18 cellular contexts compared by ENCODE assay signal in the genomic region with DNA sequence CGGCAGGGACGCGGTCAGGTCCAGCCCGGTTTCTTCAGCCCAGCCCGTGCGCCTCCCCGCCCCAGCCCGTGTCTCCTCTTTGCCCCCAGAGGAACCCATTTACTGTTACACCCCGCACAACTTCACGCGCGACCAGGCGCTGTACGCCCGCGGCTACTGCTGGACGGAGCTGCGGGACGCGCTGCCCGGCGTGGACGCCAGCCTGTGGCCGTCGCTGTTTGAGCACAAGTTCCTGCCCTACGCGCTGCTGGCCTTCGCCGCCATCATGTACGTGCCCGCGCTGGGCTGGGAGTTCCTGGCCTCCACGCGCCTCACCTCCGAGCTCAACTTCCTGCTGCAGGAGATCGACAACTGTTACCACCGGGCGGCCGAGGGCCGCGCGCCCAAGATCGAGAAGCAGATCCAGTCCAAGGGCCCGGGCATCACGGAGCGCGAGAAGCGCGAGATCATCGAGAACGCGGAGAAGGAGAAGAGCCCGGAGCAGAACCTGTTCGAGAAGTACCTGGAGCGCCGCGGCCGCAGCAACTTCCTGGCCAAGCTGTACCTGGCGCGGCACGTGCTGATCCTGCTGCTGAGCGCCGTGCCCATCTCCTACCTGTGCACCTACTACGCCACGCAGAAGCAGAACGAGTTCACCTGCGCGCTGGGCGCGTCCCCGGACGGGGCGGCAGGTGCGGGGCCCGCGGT. TPM values are rescaled to one million over a fixed set of nuclear protein-coding genes. Genes with fewer than 3 reads are reported as not detected.
DNase-seq lines count a peak whose midpoint lies in the region; ATAC-seq and TF ChIP-seq lines count a peak whose summit lies in the region.
"Had no signal": no experiment of that assay in that cellular context is flagged by ENCODE, and none has a peak within 500 bp of the region (broad histone marks: within the 10 kb centered on the region; RNA-seq: fewer than 3 reads in every experiment).

No MANE protein-coding gene starts in this region.

- no peak overlapping the region for H3K4ac ChIP-seq in mesenchymal stem cell (ENCODE audit: low read depth in 1 of 2, low read length in 2 of 2)

- H3K4me1 ChIP-seq in left ventricle myocardium inferior (no peaks in the 10 kb centered on the region), mesenchymal stem cell (ENCODE audit: control insufficient read depth, insufficient read depth, low read depth, low read length) (no peaks in the 10 kb centered on the region), neural progenitor cell (no peaks in the 10 kb centered on the region)
- H3K4me1 ChIP-seq: HAP-1 had no signal

- H3K79me2 ChIP-seq in neural progenitor cell (ENCODE audit: low read depth) = no peaks in the 10 kb centered on the region

- H2BK15ac ChIP-seq in mesenchymal stem cell (ENCODE audit: low read depth, poor library complexity, severe bottlenecking) = peak overlapping the region; percentile 58

- peaks cover 86% of the 10 kb centered on the region for H3K27me3 ChIP-seq in left ventricle myocardium inferior (ENCODE audit: low read depth)
- peaks cover under 1 to 57% of the 10 kb centered on the region in 2 experiments for H3K27me3 ChIP-seq in mesenchymal stem cell (ENCODE audit: control insufficient read depth in 1 of 2, insufficient read depth in 1 of 2, low read length in 2 of 2)
- H3K27me3 ChIP-seq in neural progenitor cell = peaks cover 3% of the 10 kb centered on the region

- no peak overlapping the region for H4K91ac ChIP-seq in mesenchymal stem cell (ENCODE audit: low read length)

- H3K27ac ChIP-seq in left ventricle myocardium inferior (replicated peaks) (no peak overlapping the region), mesenchymal stem cell (ENCODE audit: low read length, poor library complexity, severe bottlenecking) (no peak overlapping the region), neural progenitor cell (no peak overlapping the region)
- H3K27ac ChIP-seq: C4-2B, HL-60, SK-N-MC had no signal

- peaks cover 10% of the 10 kb centered on the region for H3K27me3 Mint-ChIP-seq in activated naive CD8-positive, alpha-beta T cell treated with anti-CD3 and anti-CD28 coated beads, Interleukin-2, amount 10 ng/mL, durations not matched to agents 7 days and 5 days
- H3K27me3 Mint-ChIP-seq in stimulated activated naive B cell treated with anti-CD40 and anti-IgM and Interleukin-4, amounts not matched to agents 10 μg/mL and 1 μg/mL and 100 μg/mL, for 72 hours = peaks cover 6 to 7% of the 10 kb centered on the region in 2 donors
- peaks cover 3% of the 10 kb centered on the region for H3K27me3 Mint-ChIP-seq in neural progenitor cell (ENCODE audit: insufficient read depth, low read depth)

- no peak overlapping the region for H3K27ac Mint-ChIP-seq in activated naive CD8-positive, alpha-beta T cell treated with anti-CD3 and anti-CD28 coated beads, Interleukin-2, amount 10 ng/mL, durations not matched to agents 7 days and 5 days
- H3K27ac Mint-ChIP-seq in stimulated activated naive B cell treated with anti-CD40 and anti-IgM and Interleukin-4, amounts not matched to agents 10 μg/mL and 1 μg/mL and 100 μg/mL, for 72 hours = peak overlapping the region; percentile 37
- H3K27ac Mint-ChIP-seq in neural progenitor cell = no peak overlapping the region

- no peaks in the 10 kb centered on the region for H3K9me3 Mint-ChIP-seq in activated naive CD8-positive, alpha-beta T cell treated with anti-CD3 and anti-CD28 coated beads, Interleukin-2, amount 10 ng/mL, durations not matched to agents 7 days and 5 days
- no peaks in the 10 kb centered on the region for H3K9me3 Mint-ChIP-seq in stimulated activated naive B cell treated with anti-CD40 and anti-IgM and Interleukin-4, amounts not matched to agents 10 μg/mL and 1 μg/mL and 100 μg/mL, for 72 hours
- H3K9me3 Mint-ChIP-seq in neural progenitor cell = no peaks in the 10 kb centered on the region

- no peak overlapping the region for H4K8ac ChIP-seq in mesenchymal stem cell (ENCODE audit: low read length)

- peaks cover 3% of the 10 kb centered on the region for H3K4me1 Mint-ChIP-seq in activated naive CD8-positive, alpha-beta T cell treated with anti-CD3 and anti-CD28 coated beads, Interleukin-2, amount 10 ng/mL, durations not matched to agents 7 days and 5 days
- H3K4me1 Mint-ChIP-seq in stimulated activated naive B cell treated with anti-CD40 and anti-IgM and Interleukin-4, amounts not matched to agents 10 μg/mL and 1 μg/mL and 100 μg/mL, for 72 hours = peaks cover 33 to 61% of the 10 kb centered on the region in 2 donors
- H3K4me1 Mint-ChIP-seq in neural progenitor cell = peaks cover 12% of the 10 kb centered on the region

- POLR2A ChIA-PET in activated naive CD8-positive, alpha-beta T cell treated with anti-CD3 and anti-CD28 coated beads, Interleukin-2, amount 10 ng/mL, durations not matched to agents 7 days and 5 days (lab: Charles Lee) = no interaction called here

- H4K20me1 ChIP-seq in neural progenitor cell (ENCODE audit: low read depth) = no peaks in the 10 kb centered on the region

- no peak overlapping the region for H2BK120ac ChIP-seq in mesenchymal stem cell (ENCODE audit: low read depth, low read length)

- H2AK5ac ChIP-seq in mesenchymal stem cell (ENCODE audit: low read length, severe bottlenecking) = no peak overlapping the region

- no peak overlapping the region for H3K4me2 ChIP-seq in mesenchymal stem cell (ENCODE audit: low read length, poor library complexity, severe bottlenecking)
- no peak overlapping the region for H3K4me2 ChIP-seq in neural progenitor cell

- no peak for ATAC-seq in left ventricle myocardium superior
- no peak for ATAC-seq in activated naive CD8-positive, alpha-beta T cell treated with anti-CD3 and anti-CD28 coated beads, Interleukin-2, amount 10 ng/mL, durations not matched to agents 7 days and 5 days (ENCODE audit: low read depth)
- no peak for ATAC-seq in stimulated activated naive B cell treated with anti-CD40 and anti-IgM and Interleukin-4, amounts not matched to agents 10 μg/mL and 1 μg/mL and 100 μg/mL, for 72 hours (replicated peaks)

- peaks cover 2% of the 10 kb centered on the region for H3F3A ChIP-seq in neural progenitor cell (ENCODE audit: low read depth)

- no peak overlapping the region for H3K4me3 ChIP-seq in left ventricle myocardium inferior
- no peak overlapping the region for H3K4me3 ChIP-seq in mesenchymal stem cell (ENCODE audit: insufficient read depth in 1 of 2, low read depth in 1 of 2, low read length in 2 of 2)
- no peak overlapping the region for H3K4me3 ChIP-seq in neural progenitor cell
- H3K4me3 ChIP-seq: HAP-1, SK-N-MC had no signal

- no peak overlapping the region for H3K4me3 Mint-ChIP-seq in activated naive CD8-positive, alpha-beta T cell treated with anti-CD3 and anti-CD28 coated beads, Interleukin-2, amount 10 ng/mL, durations not matched to agents 7 days and 5 days
- no peak overlapping the region for H3K4me3 Mint-ChIP-seq in stimulated activated naive B cell treated with anti-CD40 and anti-IgM and Interleukin-4, amounts not matched to agents 10 μg/mL and 1 μg/mL and 100 μg/mL, for 72 hours
- H3K4me3 Mint-ChIP-seq in neural progenitor cell = no peak overlapping the region

- DNase-seq in left ventricle myocardium superior (peak; percentile 20), left ventricle myocardium inferior (no peak), mesenchymal stem cell (no peak), neural progenitor cell (ENCODE audit: low spot score) (no peak), NCI-H524 (lab: John Stamatoyannopoulos, UW) (no peak)
- peak; percentile 25 for DNase-seq in activated naive CD8-positive, alpha-beta T cell treated with anti-CD3 and anti-CD28 coated beads, Interleukin-2, amount 10 ng/mL, durations not matched to agents 7 days and 5 days
- no peak for DNase-seq in stimulated activated naive B cell treated with anti-CD40 and anti-IgM and Interleukin-4, amounts not matched to agents 10 μg/mL and 1 μg/mL and 100 μg/mL, for 72 hours
- DNase-seq: DMS79 treated with DMSO at 0.1 percent for 48 hours, NCI-H1105, NCI-H1694, NCI-H510A, NCI-H774, SHP77 had no signal

- H3K14ac ChIP-seq in mesenchymal stem cell (ENCODE audit: low read length in 2 of 2) = no peak overlapping the region

- intact Hi-C loops in left ventricle myocardium superior (cut with micrococcal nuclease) (no loop called here), left ventricle myocardium inferior (cut with micrococcal nuclease) (no loop called here)

- TF ChIP-seq CTCF in left ventricle myocardium inferior (IDR thresholded peaks at IDR 0.05; ENCODE audit: borderline replicate concordance) (no peak), neural progenitor cell (IDR thresholded peaks at IDR 0.05) (no peak)

- H2BK12ac ChIP-seq in mesenchymal stem cell (ENCODE audit: low read length in 2 of 2) = no peak overlapping the region

- H3K36me3 Mint-ChIP-seq in activated naive CD8-positive, alpha-beta T cell treated with anti-CD3 and anti-CD28 coated beads, Interleukin-2, amount 10 ng/mL, durations not matched to agents 7 days and 5 days = no peaks in the 10 kb centered on the region
- H3K36me3 Mint-ChIP-seq in stimulated activated naive B cell treated with anti-CD40 and anti-IgM and Interleukin-4, amounts not matched to agents 10 μg/mL and 1 μg/mL and 100 μg/mL, for 72 hours = peaks cover 28 to 30% of the 10 kb centered on the region in 2 donors
- peaks cover 2% of the 10 kb centered on the region for H3K36me3 Mint-ChIP-seq in neural progenitor cell

- no peaks in the 10 kb centered on the region for H3K9me3 ChIP-seq in left ventricle myocardium inferior (replicated peaks)
- H3K9me3 ChIP-seq in mesenchymal stem cell (ENCODE audit: control insufficient read depth, low read length) = peaks cover 3% of the 10 kb centered on the region
- H3K9me3 ChIP-seq in neural progenitor cell (ENCODE audit: low read depth) = no peaks in the 10 kb centered on the region
- H3K9me3 ChIP-seq: HAP-1 had no signal

- no peak overlapping the region for H3K9ac ChIP-seq in mesenchymal stem cell (ENCODE audit: low read length)
- H3K9ac ChIP-seq in neural progenitor cell = no peak overlapping the region

- no peak overlapping the region for H3K18ac ChIP-seq in mesenchymal stem cell (ENCODE audit: low read depth in 1 of 2, low read length in 2 of 2)

- no peaks in the 10 kb centered on the region for H3K79me1 ChIP-seq in mesenchymal stem cell (replicated peaks; ENCODE audit: low read length, poor library complexity, severe bottlenecking)

- H2BK5ac ChIP-seq in mesenchymal stem cell (ENCODE audit: low read depth, low read length, poor library complexity, severe bottlenecking) = no peak overlapping the region

- H2AFZ ChIP-seq in mesenchymal stem cell (ENCODE audit: low read depth, low read length) = no peak overlapping the region
- no peak overlapping the region for H2AFZ ChIP-seq in neural progenitor cell (replicated peaks)

- no peaks in the 10 kb centered on the region for H3K36me3 ChIP-seq in left ventricle myocardium inferior
- H3K36me3 ChIP-seq in mesenchymal stem cell (ENCODE audit: control insufficient read depth in 1 of 2, insufficient read depth in 2 of 2, low read depth in 1 of 2, low read length in 2 of 2) = no peaks in the 10 kb centered on the region
- H3K36me3 ChIP-seq in neural progenitor cell = no peaks in the 10 kb centered on the region
- H3K36me3 ChIP-seq: HAP-1 had no signal

- no peak overlapping the region for H3K23ac ChIP-seq in mesenchymal stem cell (ENCODE audit: low read length in 2 of 2)

- 96% methylated on average over 76 of the region's 76 CpGs for whole genome bisulfite sequencing in mesenchymal stem cell

RNA-seq across cellular contexts. Expression of a gene that starts 6.5 kb away (rescaled TPM):
- total RNA-seq in left ventricle myocardium superior (0.40 TPM), left ventricle myocardium inferior (0.58 TPM), neural progenitor cell (ENCODE audit: low replicate concordance) (0.88 and 1.9 TPM in 2 replicates)
- total RNA-seq in activated naive CD8-positive, alpha-beta T cell treated with anti-CD3 and anti-CD28 coated beads, Interleukin-2, amount 10 ng/mL, durations not matched to agents 7 days and 5 days = under 1 TPM; 0.11 TPM
- 1.5 TPM for polyA plus RNA-seq in mesenchymal stem cell (2013, experiment 1 of 2)
- polyA plus RNA-seq in mesenchymal stem cell (2013, experiment 2 of 2) = 1.5 TPM
- total RNA-seq: RPMI7951 had no signal

RNA-seq across cellular contexts. Expression of a gene that starts 8.7 kb away (rescaled TPM):
- 23.8 TPM for total RNA-seq in left ventricle myocardium superior
- 21.0 TPM for total RNA-seq in left ventricle myocardium inferior
- 100 to 1,000 TPM; 116 to 121 TPM for total RNA-seq in activated naive CD8-positive, alpha-beta T cell treated with anti-CD3 and anti-CD28 coated beads, Interleukin-2, amount 10 ng/mL, durations not matched to agents 7 days and 5 days
- 28.4 TPM for polyA plus RNA-seq in mesenchymal stem cell (2013, experiment 1 of 2)
- polyA plus RNA-seq in mesenchymal stem cell (2013, experiment 2 of 2) = 27.7 TPM
- 15.4 and 37.4 TPM in 2 replicates for total RNA-seq in neural progenitor cell (ENCODE audit: low replicate concordance)

RNA-seq across cellular contexts. Expression of a gene that starts 23.8 kb away (rescaled TPM):
- total RNA-seq in left ventricle myocardium superior = 14.5 TPM
- total RNA-seq in left ventricle myocardium inferior = 15.0 TPM
- 10 to 100 TPM; 27.9 to 33.3 TPM for total RNA-seq in activated naive CD8-positive, alpha-beta T cell treated with anti-CD3 and anti-CD28 coated beads, Interleukin-2, amount 10 ng/mL, durations not matched to agents 7 days and 5 days
- 13.6 TPM for polyA plus RNA-seq in mesenchymal stem cell (2013, experiment 1 of 2)
- 12.6 TPM for polyA plus RNA-seq in mesenchymal stem cell (2013, experiment 2 of 2)
- total RNA-seq in neural progenitor cell (ENCODE audit: low replicate concordance) = 7.6 and 20.8 TPM in 2 replicates

Comparison
In these comparisons a context has a peak if more than half of its experiments do, and no peak if none do; other contexts are left out.
1. DNase-seq: peak in left ventricle myocardium superior (single experiment) and activated naive CD8-positive, alpha-beta T cell treated with anti-CD3 and anti-CD28 coated beads, Interleukin-2, amount 10 ng/mL, durations not matched to agents 7 days and 5 days (single experiment); none in left ventricle myocardium inferior (single experiment), mesenchymal stem cell (single experiment), stimulated activated naive B cell treated with anti-CD40 and anti-IgM and Interleukin-4, amounts not matched to agents 10 μg/mL and 1 μg/mL and 100 μg/mL, for 72 hours (single experiment), neural progenitor cell (single experiment) and NCI-H524 (0 of 2).